In genomic region chrX:139933904-139934303, GRCh38 we compare ENCODE assay signal across 9 cellular contexts. TPM values are rescaled to one million over a fixed set of nuclear protein-coding genes. Genes with fewer than 3 reads are reported as not detected.
DNase-seq lines count a peak whose midpoint lies in the region; ATAC-seq and TF ChIP-seq lines count a peak whose summit lies in the region.
"Had no signal": no experiment of that assay in that cellular context is flagged by ENCODE, and none has a peak within 500 bp of the region (broad histone marks: within the 10 kb centered on the region; RNA-seq: fewer than 3 reads in every experiment).

No MANE protein-coding gene starts in this region.

- peak overlapping the region; percentile 94 for H2AFZ ChIP-seq in KMS-11 (ENCODE audit: low read depth)

- no peaks in the 10 kb centered on the region for H3K27me3 ChIP-seq in KMS-11 (ENCODE audit: insufficient read depth, low read depth)

- no peak for ATAC-seq in central memory CD8-positive, alpha-beta T cell (replicated peaks; ENCODE audit: extremely low read depth, poor library complexity, severe bottlenecking)
- no peak for ATAC-seq in naive B cell (ENCODE audit: low read depth in 2 of 2)
- no peak for ATAC-seq in GM21447 (IDR thresholded peaks at IDR 0.05; ENCODE audit: unreplicated experiment)

- H3K36me3 ChIP-seq in KMS-11 (ENCODE audit: insufficient read depth), result no peaks in the 10 kb centered on the region

- H3K4me1 Mint-ChIP-seq in central memory CD8-positive, alpha-beta T cell, result peaks cover 6% of the 10 kb centered on the region
- H3K4me1 Mint-ChIP-seq in naive B cell, result peaks cover 8 to 17% (median 10%) of the 10 kb centered on the region in 3 donors

- no peaks in the 10 kb centered on the region for H3K27me3 Mint-ChIP-seq in central memory CD8-positive, alpha-beta T cell
- H3K27me3 Mint-ChIP-seq in naive B cell, result peaks cover 0 to 7% (median 0%) of the 10 kb centered on the region in 3 donors

- CTCF ChIA-PET in AG04449 (lab: Yijun Ruan, JAX), result no interaction called here

- H3K27ac ChIP-seq in KMS-11, result peak overlapping the region; percentile 93

- H3K4me2 ChIP-seq in KMS-11, result peak overlapping the region; percentile 71; the same call in 1 of the 2 replicates

- H3K9me3 Mint-ChIP-seq in central memory CD8-positive, alpha-beta T cell, result no peaks in the 10 kb centered on the region
- peaks cover 0 to 5% (median 0%) of the 10 kb centered on the region in 7 donors for H3K9me3 Mint-ChIP-seq in naive B cell

- POLR2A ChIA-PET in AG04449 (lab: Yijun Ruan, JAX), result interaction anchor here (0.7 to 1.1 kb wide), 3 partner anchors 9 to 465 kb away, joined by 3 to 6 read pairs (median 3); no protein-coding TSS in a partner anchor

- no peak for DNase-seq in AG04449 (ENCODE audit: low read depth, low spot score)
- no peak for DNase-seq in central memory CD8-positive, alpha-beta T cell (ENCODE audit: low spot score in 2 of 2)
- DNase-seq in naive B cell, result no peak
- no peak for DNase-seq in NCI-H524 (lab: John Stamatoyannopoulos, UW)
- DNase-seq in NCI-H1436 (lab: John Stamatoyannopoulos, UW), result no peak
- no peak for DNase-seq in NCI-H82 treated with DMSO at 0.1 percent for 48 hours (lab: John Stamatoyannopoulos, UW; ENCODE audit: unreplicated experiment)
- DNase-seq: NCI-H1092 treated with DMSO at 0.1 percent for 48 hours had no signal

- no peak overlapping the region for H3K27ac Mint-ChIP-seq in central memory CD8-positive, alpha-beta T cell (ENCODE audit: low read depth)
- peak overlapping the region in 4 of 6 donors; percentile 1 to 92 (median 50) for H3K27ac Mint-ChIP-seq in naive B cell

- H4K20me1 ChIP-seq in KMS-11 (ENCODE audit: insufficient read depth), result peaks cover 6% of the 10 kb centered on the region; the same call in 1 of the 2 replicates

- peaks cover 30% of the 10 kb centered on the region for H3K79me2 ChIP-seq in KMS-11 (ENCODE audit: insufficient read depth, low read depth)

- peaks cover 13% of the 10 kb centered on the region for H3K36me3 Mint-ChIP-seq in central memory CD8-positive, alpha-beta T cell (ENCODE audit: insufficient read depth)
- no peaks in the 10 kb centered on the region for H3K36me3 Mint-ChIP-seq in naive B cell

- H3K4me3 ChIP-seq in AG04449 (ENCODE audit: low read depth, low read length), result peak overlapping the region; percentile 60
- no peak overlapping the region for H3K4me3 ChIP-seq in KMS-11 (IDR thresholded peaks at IDR 0.05; ENCODE audit: insufficient read depth, low read depth, low read length)

- peak overlapping the region; percentile 92 for H3K4me3 Mint-ChIP-seq in central memory CD8-positive, alpha-beta T cell
- peak overlapping the region in 7 of 8 donors; percentile 85 to 100 (median 92) for H3K4me3 Mint-ChIP-seq in naive B cell

- H3K4me1 ChIP-seq in KMS-11 (ENCODE audit: low read depth, poor library complexity, severe bottlenecking), result peaks cover 18% of the 10 kb centered on the region

- no peak for TF ChIP-seq CTCF in AG04449 (IDR thresholded peaks at IDR 0.05; ENCODE audit: insufficient read depth, low read length, missing control alignments)
- no peak for TF ChIP-seq CTCF in KMS-11 (conservative IDR thresholded peaks at IDR 0.05; ENCODE audit: low read depth, low read length)

- H3K9ac ChIP-seq in KMS-11, result peak overlapping the region; percentile 90

RNA-seq across cellular contexts. Expression of gene ATP11C, which starts 1.1 kb away (rescaled TPM):
- 10 to 100 TPM in 2 of 6 donors, 1 to 10 TPM in 4; 5.8 to 11.2 (median 8.0) TPM for polyA plus RNA-seq in naive B cell (ENCODE audit: low read depth in 6 of 6)

RNA-seq across cellular contexts. Expression of gene CXorf66, which starts 31.4 kb away (rescaled TPM):
- not detected for polyA plus RNA-seq in naive B cell (ENCODE audit: low read depth in 6 of 6)
